Comparison of ENCODE assay signal across 1 cellular context in the genomic region with DNA sequence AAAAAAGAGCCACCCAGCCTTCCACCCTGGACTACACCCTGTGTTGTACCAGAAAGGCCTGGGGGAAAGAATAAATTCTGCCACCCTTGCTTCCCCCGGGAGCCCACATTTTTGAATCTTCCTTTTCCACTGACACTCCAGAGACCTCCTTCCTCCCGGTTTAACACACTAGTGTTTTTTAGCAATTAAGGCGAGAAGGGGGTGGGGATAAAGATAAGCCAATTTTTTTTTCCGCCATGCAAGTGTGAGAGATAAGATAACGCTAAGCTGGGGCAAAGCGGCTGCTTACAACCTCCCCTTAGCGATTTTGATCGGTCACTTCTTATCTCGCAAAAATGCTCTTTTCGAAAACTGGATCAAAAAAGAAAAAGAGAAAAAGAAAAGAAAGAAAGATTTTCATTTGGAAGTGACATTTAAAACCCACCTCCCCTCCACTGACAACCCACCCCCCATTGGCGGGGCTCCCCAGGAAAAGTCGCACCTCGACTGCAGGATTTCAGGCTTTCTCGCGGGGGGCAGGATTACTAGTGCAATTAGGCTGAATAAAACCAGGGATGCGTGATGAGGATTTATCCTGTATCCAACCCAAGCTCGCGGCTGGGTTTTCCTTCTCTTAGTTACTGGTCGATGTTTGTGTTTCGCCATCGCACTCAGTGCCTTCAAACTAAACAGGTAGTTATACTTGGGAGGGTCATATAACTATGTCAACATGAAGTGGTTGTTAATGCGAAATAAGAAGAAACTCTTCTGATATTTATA.
TF ChIP-seq lines count a peak whose summit lies in the region.

No MANE protein-coding gene starts in this region.

TF ChIP-seq in K562, 482 proteins besides CTCF, POLR2A, EP300 and RAD21 (continued from another document and continues in another):
- TF ChIP-seq, protein P1, sequence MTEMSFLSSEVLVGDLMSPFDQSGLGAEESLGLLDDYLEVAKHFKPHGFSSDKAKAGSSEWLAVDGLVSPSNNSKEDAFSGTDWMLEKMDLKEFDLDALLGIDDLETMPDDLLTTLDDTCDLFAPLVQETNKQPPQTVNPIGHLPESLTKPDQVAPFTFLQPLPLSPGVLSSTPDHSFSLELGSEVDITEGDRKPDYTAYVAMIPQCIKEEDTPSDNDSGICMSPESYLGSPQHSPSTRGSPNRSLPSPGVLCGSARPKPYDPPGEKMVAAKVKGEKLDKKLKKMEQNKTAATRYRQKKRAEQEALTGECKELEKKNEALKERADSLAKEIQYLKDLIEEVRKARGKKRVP (CRISPR knock-in tag; IDR thresholded peaks at IDR 0.05) = no peak
- TF ChIP-seq, protein P2, sequence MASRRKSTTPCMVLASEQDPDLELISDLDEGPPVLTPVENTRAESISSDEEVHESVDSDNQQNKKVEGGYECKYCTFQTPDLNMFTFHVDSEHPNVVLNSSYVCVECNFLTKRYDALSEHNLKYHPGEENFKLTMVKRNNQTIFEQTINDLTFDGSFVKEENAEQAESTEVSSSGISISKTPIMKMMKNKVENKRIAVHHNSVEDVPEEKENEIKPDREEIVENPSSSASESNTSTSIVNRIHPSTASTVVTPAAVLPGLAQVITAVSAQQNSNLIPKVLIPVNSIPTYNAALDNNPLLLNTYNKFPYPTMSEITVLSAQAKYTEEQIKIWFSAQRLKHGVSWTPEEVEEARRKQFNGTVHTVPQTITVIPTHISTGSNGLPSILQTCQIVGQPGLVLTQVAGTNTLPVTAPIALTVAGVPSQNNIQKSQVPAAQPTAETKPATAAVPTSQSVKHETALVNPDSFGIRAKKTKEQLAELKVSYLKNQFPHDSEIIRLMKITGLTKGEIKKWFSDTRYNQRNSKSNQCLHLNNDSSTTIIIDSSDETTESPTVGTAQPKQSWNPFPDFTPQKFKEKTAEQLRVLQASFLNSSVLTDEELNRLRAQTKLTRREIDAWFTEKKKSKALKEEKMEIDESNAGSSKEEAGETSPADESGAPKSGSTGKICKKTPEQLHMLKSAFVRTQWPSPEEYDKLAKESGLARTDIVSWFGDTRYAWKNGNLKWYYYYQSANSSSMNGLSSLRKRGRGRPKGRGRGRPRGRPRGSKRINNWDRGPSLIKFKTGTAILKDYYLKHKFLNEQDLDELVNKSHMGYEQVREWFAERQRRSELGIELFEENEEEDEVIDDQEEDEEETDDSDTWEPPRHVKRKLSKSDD (conservative IDR thresholded peaks at IDR 0.05; ENCODE audit: low read length) = no peak
- TF ChIP-seq SAP30 (IDR thresholded peaks at IDR 0.05; ENCODE audit: borderline replicate concordance, insufficient read depth, low read depth, low read length, poor library complexity, severe bottlenecking) = no peak
- TF ChIP-seq RB1 (IDR thresholded peaks at IDR 0.05; ENCODE audit: low read depth) = no peak
- peak; percentile 70 for TF ChIP-seq HDAC3 (IDR thresholded peaks at IDR 0.05; ENCODE audit: borderline replicate concordance, partially characterized antibody)
- TF ChIP-seq, protein P3, sequence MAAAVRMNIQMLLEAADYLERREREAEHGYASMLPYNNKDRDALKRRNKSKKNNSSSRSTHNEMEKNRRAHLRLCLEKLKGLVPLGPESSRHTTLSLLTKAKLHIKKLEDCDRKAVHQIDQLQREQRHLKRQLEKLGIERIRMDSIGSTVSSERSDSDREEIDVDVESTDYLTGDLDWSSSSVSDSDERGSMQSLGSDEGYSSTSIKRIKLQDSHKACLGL (CRISPR knock-in tag; IDR thresholded peaks at IDR 0.05; ENCODE audit: borderline replicate concordance, poor library complexity, severe bottlenecking) = no peak
- TF ChIP-seq, protein P4, sequence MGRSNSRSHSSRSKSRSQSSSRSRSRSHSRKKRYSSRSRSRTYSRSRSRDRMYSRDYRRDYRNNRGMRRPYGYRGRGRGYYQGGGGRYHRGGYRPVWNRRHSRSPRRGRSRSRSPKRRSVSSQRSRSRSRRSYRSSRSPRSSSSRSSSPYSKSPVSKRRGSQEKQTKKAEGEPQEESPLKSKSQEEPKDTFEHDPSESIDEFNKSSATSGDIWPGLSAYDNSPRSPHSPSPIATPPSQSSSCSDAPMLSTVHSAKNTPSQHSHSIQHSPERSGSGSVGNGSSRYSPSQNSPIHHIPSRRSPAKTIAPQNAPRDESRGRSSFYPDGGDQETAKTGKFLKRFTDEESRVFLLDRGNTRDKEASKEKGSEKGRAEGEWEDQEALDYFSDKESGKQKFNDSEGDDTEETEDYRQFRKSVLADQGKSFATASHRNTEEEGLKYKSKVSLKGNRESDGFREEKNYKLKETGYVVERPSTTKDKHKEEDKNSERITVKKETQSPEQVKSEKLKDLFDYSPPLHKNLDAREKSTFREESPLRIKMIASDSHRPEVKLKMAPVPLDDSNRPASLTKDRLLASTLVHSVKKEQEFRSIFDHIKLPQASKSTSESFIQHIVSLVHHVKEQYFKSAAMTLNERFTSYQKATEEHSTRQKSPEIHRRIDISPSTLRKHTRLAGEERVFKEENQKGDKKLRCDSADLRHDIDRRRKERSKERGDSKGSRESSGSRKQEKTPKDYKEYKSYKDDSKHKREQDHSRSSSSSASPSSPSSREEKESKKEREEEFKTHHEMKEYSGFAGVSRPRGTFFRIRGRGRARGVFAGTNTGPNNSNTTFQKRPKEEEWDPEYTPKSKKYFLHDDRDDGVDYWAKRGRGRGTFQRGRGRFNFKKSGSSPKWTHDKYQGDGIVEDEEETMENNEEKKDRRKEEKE (IDR thresholded peaks at IDR 0.05; ENCODE audit: borderline replicate concordance in 1 of 2, control insufficient read depth in 1 of 2, low read depth in 2 of 2, low read length in 1 of 2) = no peak
- no peak for TF ChIP-seq POLR2B (IDR thresholded peaks at IDR 0.05; ENCODE audit: low read depth, partially characterized antibody)
- TF ChIP-seq EZH2 (IDR thresholded peaks at IDR 0.05; ENCODE audit: borderline replicate concordance, low read depth, low read length) = no peak
- TF ChIP-seq CHD1 (IDR thresholded peaks at IDR 0.05; ENCODE audit: low read length) = peak; percentile 50
- TF ChIP-seq ZNF3 (CRISPR knock-in tag; IDR thresholded peaks at IDR 0.05) = no peak
- TF ChIP-seq ZNF212 (CRISPR knock-in tag; IDR thresholded peaks at IDR 0.05) = no peak
- TF ChIP-seq SIN3A (IDR thresholded peaks at IDR 0.05; ENCODE audit: borderline replicate concordance in 2 of 2, control insufficient read depth in 1 of 2, low read depth in 2 of 2, low read length in 2 of 2) = no peak
- TF ChIP-seq NFRKB (IDR thresholded peaks at IDR 0.05; ENCODE audit: low read depth) = no peak
- no peak; the same call in 1 of the 2 replicates for TF ChIP-seq ZNF766 (CRISPR knock-in tag; conservative IDR thresholded peaks at IDR 0.05)
- TF ChIP-seq, protein P5, sequence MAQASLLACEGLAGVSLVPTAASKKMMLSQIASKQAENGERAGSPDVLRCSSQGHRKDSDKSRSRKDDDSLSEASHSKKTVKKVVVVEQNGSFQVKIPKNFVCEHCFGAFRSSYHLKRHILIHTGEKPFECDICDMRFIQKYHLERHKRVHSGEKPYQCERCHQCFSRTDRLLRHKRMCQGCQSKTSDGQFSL (CRISPR knock-in tag; IDR thresholded peaks at IDR 0.05) = no peak
- TF ChIP-seq, protein P5 (tag; IDR thresholded peaks at IDR 0.05) = no peak
- TF ChIP-seq, protein P6, sequence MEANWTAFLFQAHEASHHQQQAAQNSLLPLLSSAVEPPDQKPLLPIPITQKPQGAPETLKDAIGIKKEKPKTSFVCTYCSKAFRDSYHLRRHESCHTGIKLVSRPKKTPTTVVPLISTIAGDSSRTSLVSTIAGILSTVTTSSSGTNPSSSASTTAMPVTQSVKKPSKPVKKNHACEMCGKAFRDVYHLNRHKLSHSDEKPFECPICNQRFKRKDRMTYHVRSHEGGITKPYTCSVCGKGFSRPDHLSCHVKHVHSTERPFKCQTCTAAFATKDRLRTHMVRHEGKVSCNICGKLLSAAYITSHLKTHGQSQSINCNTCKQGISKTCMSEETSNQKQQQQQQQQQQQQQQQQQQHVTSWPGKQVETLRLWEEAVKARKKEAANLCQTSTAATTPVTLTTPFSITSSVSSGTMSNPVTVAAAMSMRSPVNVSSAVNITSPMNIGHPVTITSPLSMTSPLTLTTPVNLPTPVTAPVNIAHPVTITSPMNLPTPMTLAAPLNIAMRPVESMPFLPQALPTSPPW (CRISPR knock-in tag; IDR thresholded peaks at IDR 0.05) = peak; percentile 69; the same call in 1 of the 2 replicates
- peak; percentile 62; the same call in 1 of the 2 replicates for TF ChIP-seq SMAD4 (CRISPR knock-in tag; conservative IDR thresholded peaks at IDR 0.05)
- TF ChIP-seq ZBTB7A (IDR thresholded peaks at IDR 0.05; ENCODE audit: borderline replicate concordance, control insufficient read depth, low read depth, low read length) = no peak; the same call in 1 of the 2 replicates
- TF ChIP-seq EP400 (IDR thresholded peaks at IDR 0.05) = peak; percentile 43; the same call in 1 of the 2 replicates
- peak; percentile 33; the same call in 1 of the 2 replicates for TF ChIP-seq CREM (IDR thresholded peaks at IDR 0.05; ENCODE audit: low read depth)
- TF ChIP-seq NFATC3 (IDR thresholded peaks at IDR 0.05) = no peak
- no peak for TF ChIP-seq RBM17 (IDR thresholded peaks at IDR 0.05; ENCODE audit: borderline replicate concordance, low read depth, low read length)
- TF ChIP-seq ZC3H8 (IDR thresholded peaks at IDR 0.05) = no peak
- no peak for TF ChIP-seq ZNF174 (CRISPR knock-in tag; IDR thresholded peaks at IDR 0.05)
- no peak for TF ChIP-seq PTTG1 (tag; IDR thresholded peaks at IDR 0.05; ENCODE audit: low read depth)
- peak; percentile 95 for TF ChIP-seq ARID1B (IDR thresholded peaks at IDR 0.05)
- TF ChIP-seq SRSF1 (IDR thresholded peaks at IDR 0.05; ENCODE audit: low read depth, low read length) = no peak
- no peak for TF ChIP-seq NCOA2 (IDR thresholded peaks at IDR 0.05; ENCODE audit: partially characterized antibody in 2 of 2)
- TF ChIP-seq CHD4 (IDR thresholded peaks at IDR 0.05; ENCODE audit: insufficient read depth, insufficient replicate concordance, low read depth, low read length, poor library complexity, severe bottlenecking) = no peak
- no peak for TF ChIP-seq THRAP3 (IDR thresholded peaks at IDR 0.05; ENCODE audit: borderline replicate concordance)
- no peak for TF ChIP-seq SMAD1 (IDR thresholded peaks at IDR 0.05; ENCODE audit: low read depth, low read length, partially characterized antibody)
- TF ChIP-seq GABPA (tag; conservative IDR thresholded peaks at IDR 0.05; ENCODE audit: low read depth) = no peak
- TF ChIP-seq, protein P7, sequence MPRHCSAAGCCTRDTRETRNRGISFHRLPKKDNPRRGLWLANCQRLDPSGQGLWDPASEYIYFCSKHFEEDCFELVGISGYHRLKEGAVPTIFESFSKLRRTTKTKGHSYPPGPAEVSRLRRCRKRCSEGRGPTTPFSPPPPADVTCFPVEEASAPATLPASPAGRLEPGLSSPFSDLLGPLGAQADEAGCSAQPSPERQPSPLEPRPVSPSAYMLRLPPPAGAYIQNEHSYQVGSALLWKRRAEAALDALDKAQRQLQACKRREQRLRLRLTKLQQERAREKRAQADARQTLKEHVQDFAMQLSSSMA (CRISPR knock-in tag; IDR thresholded peaks at IDR 0.05) = no peak
- no peak for TF ChIP-seq ZNF41 (CRISPR knock-in tag; conservative IDR thresholded peaks at IDR 0.05)
- TF ChIP-seq CBX5 (IDR thresholded peaks at IDR 0.05; ENCODE audit: borderline replicate concordance, low read depth) = no peak
- TF ChIP-seq, protein P8, sequence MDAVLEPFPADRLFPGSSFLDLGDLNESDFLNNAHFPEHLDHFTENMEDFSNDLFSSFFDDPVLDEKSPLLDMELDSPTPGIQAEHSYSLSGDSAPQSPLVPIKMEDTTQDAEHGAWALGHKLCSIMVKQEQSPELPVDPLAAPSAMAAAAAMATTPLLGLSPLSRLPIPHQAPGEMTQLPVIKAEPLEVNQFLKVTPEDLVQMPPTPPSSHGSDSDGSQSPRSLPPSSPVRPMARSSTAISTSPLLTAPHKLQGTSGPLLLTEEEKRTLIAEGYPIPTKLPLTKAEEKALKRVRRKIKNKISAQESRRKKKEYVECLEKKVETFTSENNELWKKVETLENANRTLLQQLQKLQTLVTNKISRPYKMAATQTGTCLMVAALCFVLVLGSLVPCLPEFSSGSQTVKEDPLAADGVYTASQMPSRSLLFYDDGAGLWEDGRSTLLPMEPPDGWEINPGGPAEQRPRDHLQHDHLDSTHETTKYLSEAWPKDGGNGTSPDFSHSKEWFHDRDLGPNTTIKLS (IDR thresholded peaks at IDR 0.05; ENCODE audit: borderline replicate concordance, low read depth) = no peak
- TF ChIP-seq SRSF3 (IDR thresholded peaks at IDR 0.05; ENCODE audit: insufficient read depth, low read length) = no peak
- TF ChIP-seq STAT5B (CRISPR knock-in tag; IDR thresholded peaks at IDR 0.05) = no peak
- no peak for TF ChIP-seq DIDO1 (tag; IDR thresholded peaks at IDR 0.05; ENCODE audit: low read depth)
- TF ChIP-seq ZNF253 (CRISPR knock-in tag; conservative IDR thresholded peaks at IDR 0.05) = no peak
- no peak for TF ChIP-seq NR2C2 (CRISPR knock-in tag; IDR thresholded peaks at IDR 0.05)
- no peak for TF ChIP-seq NR2C2 (tag; IDR thresholded peaks at IDR 0.05)
- TF ChIP-seq, protein P9, sequence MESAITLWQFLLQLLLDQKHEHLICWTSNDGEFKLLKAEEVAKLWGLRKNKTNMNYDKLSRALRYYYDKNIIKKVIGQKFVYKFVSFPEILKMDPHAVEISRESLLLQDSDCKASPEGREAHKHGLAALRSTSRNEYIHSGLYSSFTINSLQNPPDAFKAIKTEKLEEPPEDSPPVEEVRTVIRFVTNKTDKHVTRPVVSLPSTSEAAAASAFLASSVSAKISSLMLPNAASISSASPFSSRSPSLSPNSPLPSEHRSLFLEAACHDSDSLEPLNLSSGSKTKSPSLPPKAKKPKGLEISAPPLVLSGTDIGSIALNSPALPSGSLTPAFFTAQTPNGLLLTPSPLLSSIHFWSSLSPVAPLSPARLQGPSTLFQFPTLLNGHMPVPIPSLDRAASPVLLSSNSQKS (CRISPR knock-in tag; IDR thresholded peaks at IDR 0.05) = no peak
- TF ChIP-seq, protein P10, sequence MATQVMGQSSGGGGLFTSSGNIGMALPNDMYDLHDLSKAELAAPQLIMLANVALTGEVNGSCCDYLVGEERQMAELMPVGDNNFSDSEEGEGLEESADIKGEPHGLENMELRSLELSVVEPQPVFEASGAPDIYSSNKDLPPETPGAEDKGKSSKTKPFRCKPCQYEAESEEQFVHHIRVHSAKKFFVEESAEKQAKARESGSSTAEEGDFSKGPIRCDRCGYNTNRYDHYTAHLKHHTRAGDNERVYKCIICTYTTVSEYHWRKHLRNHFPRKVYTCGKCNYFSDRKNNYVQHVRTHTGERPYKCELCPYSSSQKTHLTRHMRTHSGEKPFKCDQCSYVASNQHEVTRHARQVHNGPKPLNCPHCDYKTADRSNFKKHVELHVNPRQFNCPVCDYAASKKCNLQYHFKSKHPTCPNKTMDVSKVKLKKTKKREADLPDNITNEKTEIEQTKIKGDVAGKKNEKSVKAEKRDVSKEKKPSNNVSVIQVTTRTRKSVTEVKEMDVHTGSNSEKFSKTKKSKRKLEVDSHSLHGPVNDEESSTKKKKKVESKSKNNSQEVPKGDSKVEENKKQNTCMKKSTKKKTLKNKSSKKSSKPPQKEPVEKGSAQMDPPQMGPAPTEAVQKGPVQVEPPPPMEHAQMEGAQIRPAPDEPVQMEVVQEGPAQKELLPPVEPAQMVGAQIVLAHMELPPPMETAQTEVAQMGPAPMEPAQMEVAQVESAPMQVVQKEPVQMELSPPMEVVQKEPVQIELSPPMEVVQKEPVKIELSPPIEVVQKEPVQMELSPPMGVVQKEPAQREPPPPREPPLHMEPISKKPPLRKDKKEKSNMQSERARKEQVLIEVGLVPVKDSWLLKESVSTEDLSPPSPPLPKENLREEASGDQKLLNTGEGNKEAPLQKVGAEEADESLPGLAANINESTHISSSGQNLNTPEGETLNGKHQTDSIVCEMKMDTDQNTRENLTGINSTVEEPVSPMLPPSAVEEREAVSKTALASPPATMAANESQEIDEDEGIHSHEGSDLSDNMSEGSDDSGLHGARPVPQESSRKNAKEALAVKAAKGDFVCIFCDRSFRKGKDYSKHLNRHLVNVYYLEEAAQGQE (CRISPR knock-in tag; IDR thresholded peaks at IDR 0.05; ENCODE audit: low read depth) = no peak
